In the genomic region with DNA sequence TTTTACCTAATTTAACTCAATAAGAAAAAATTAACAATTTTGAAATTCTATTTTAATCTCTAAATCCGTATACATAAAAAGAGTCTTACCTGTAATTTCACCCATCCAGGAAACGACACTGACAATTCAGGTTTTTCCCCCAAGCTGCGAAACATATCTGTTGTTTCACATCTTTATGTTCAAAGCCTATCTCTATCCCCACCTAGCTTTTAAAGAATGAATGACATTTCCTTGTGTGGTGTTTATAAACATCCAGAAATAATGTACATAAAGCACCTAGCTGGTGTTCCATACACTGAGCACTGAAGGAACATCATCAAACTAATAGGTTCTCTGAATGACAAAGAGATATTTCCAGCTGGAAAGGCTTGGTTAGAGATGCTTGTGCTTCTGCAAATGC, we compare ENCODE assay signal across 15 cellular contexts.
DNase-seq lines count a peak whose midpoint lies in the region; ATAC-seq, FAIRE-seq and TF ChIP-seq lines count a peak whose summit lies in the region.
"Had no signal": no experiment of that assay in that cellular context is flagged by ENCODE, and none has a peak within 500 bp of the region (broad histone marks: within the 10 kb centered on the region; RNA-seq: fewer than 3 reads in every experiment).

No MANE protein-coding gene starts in this region.

- H3K27ac Mint-ChIP-seq in activated CD4-positive, alpha-beta T cell treated with anti-CD3 and anti-CD28 coated beads, Interleukin-2, amount 10 ng/mL, durations not matched to agents 7 days and 5 days, result no peak overlapping the region
- H3K27ac Mint-ChIP-seq: naive thymus-derived CD4-positive, alpha-beta T cell had no signal

- no peaks in the 10 kb centered on the region for H4K20me1 ChIP-seq in HepG2 (ENCODE audit: insufficient read depth, low read length)

- no peaks in the 10 kb centered on the region for H3K36me3 ChIP-seq in ascending aorta
- no peaks in the 10 kb centered on the region for H3K36me3 ChIP-seq in HepG2 (replicated peaks in 1 of 2; ENCODE audit: control insufficient read depth in 1 of 2, insufficient read depth in 2 of 2, low read length in 2 of 2)
- H3K36me3 ChIP-seq in lower lobe of right lung, result no peaks in the 10 kb centered on the region
- H3K36me3 ChIP-seq: sigmoid colon had no signal

- no peak for TF ChIP-seq EP300 in HepG2 (IDR thresholded peaks at IDR 0.05; ENCODE audit: low read depth in 2 of 2, low read length in 2 of 2)
- TF ChIP-seq EP300 in HepG2 (CRISPR knock-in tag; IDR thresholded peaks at IDR 0.05; ENCODE audit: borderline replicate concordance), result no peak

- no peak for FAIRE-seq in HepG2 (lab: Jason Lieb, UNC)
- FAIRE-seq: islet of Langerhans had no signal

- TF ChIP-seq CTCF in LNCaP clone FGC (IDR thresholded peaks at IDR 0.05; ENCODE audit: control insufficient read depth, extremely low read depth, insufficient read depth) (peak; percentile 39), ascending aorta (IDR thresholded peaks at IDR 0.05) (peak in 2 of 3 experiments; percentile 13 to 33), HepG2 (CRISPR knock-in tag; IDR thresholded peaks at IDR 0.05) (peak; percentile 22), lower lobe of right lung (IDR thresholded peaks at IDR 0.05) (no peak)

- no peak overlapping the region for H2AFZ ChIP-seq in HepG2 (ENCODE audit: low read length)

- in situ Hi-C loops in HepG2 (cut with HindIII; ENCODE audit: extremely low pct_ligation_motif_present, low pct_unique_long_range_greater_than_20kb), result no loop called here

- POLR2A ChIA-PET in HepG2 (lab: Yijun Ruan, JAX), result no interaction called here
- POLR2A ChIA-PET in activated CD4-positive, alpha-beta T cell treated with anti-CD3 and anti-CD28 coated beads, Interleukin-2, amount 10 ng/mL, durations not matched to agents 7 days and 5 days (lab: Charles Lee), result no interaction called here

- H3K4me3 Mint-ChIP-seq in activated CD4-positive, alpha-beta T cell treated with anti-CD3 and anti-CD28 coated beads, Interleukin-2, amount 10 ng/mL, durations not matched to agents 7 days and 5 days, result no peak overlapping the region
- H3K4me3 Mint-ChIP-seq: naive thymus-derived CD4-positive, alpha-beta T cell had no signal

- no peak overlapping the region for H3K9ac ChIP-seq in HepG2 (ENCODE audit: insufficient read depth, low read depth, low read length)

- no peak for TF ChIP-seq RAD21 in HepG2 (CRISPR knock-in tag; IDR thresholded peaks at IDR 0.05)

- peaks cover 14% of the 10 kb centered on the region for H3K9me3 Mint-ChIP-seq in activated CD4-positive, alpha-beta T cell treated with anti-CD3 and anti-CD28 coated beads, Interleukin-2, amount 10 ng/mL, durations not matched to agents 7 days and 5 days

- H3K4me2 ChIP-seq in HepG2 (ENCODE audit: low read depth, low read length), result no peak overlapping the region

- TF ChIP-seq POLR2A in HepG2 (IDR thresholded peaks at IDR 0.05; ENCODE audit: insufficient read depth in 1 of 2, low read depth in 2 of 2, low read length in 2 of 2), result no peak

- H3K79me2 ChIP-seq in HepG2 (ENCODE audit: insufficient read depth, low read length), result no peaks in the 10 kb centered on the region

- ATAC-seq in HepG2 (no peak), lower lobe of right lung (no peak)
- ATAC-seq: naive thymus-derived CD4-positive, alpha-beta T cell had no signal

- H3K9me3 ChIP-seq in ascending aorta (no peaks in the 10 kb centered on the region), HepG2 (ENCODE audit: low read length) (peaks cover 62% of the 10 kb centered on the region), lower lobe of right lung (no peaks in the 10 kb centered on the region)
- H3K9me3 ChIP-seq: sigmoid colon, testis had no signal

- H3K27me3 ChIP-seq in ascending aorta, result no peaks in the 10 kb centered on the region
- H3K27me3 ChIP-seq in HepG2 (ENCODE audit: control insufficient read depth in 1 of 2, insufficient read depth in 2 of 2, low read length in 2 of 2), result no peaks in the 10 kb centered on the region
- no peaks in the 10 kb centered on the region for H3K27me3 ChIP-seq in lower lobe of right lung (ENCODE audit: low read depth)
- H3K27me3 ChIP-seq: sigmoid colon, testis had no signal

- WGBS in HepG2 (ENCODE audit: low lambda C conversion rate), result 23% methylated on average over 3 of the region's 3 CpGs

- intact Hi-C loops in ascending aorta (cut with DNase I) (loop anchor here (1.0 kb wide), 1 partner anchor 190 kb away; no protein-coding TSS in a partner anchor), HepG2 (cut with micrococcal nuclease; ENCODE audit: unreplicated experiment) (loop anchor here (2.0 kb wide), 1 partner anchor 198 kb away; no protein-coding TSS in a partner anchor), lower lobe of right lung (cut with DNase I) (no loop called here)

- peak; percentile 0 for DNase-seq in ELR (ENCODE audit: low read depth)
- no peak for DNase-seq in LNCaP clone FGC (ENCODE audit: low read depth)
- no peak for DNase-seq in ascending aorta (ENCODE audit: low spot score in 2 of 2)
- peak; percentile 1 for DNase-seq in HepG2 (ENCODE audit: low spot score)
- no peak for DNase-seq in lower lobe of right lung
- DNase-seq in NCI-H2196 treated with DMSO at 0.1 percent for 48 hours (lab: John Stamatoyannopoulos, UW; ENCODE audit: unreplicated experiment), result no peak
- DNase-seq in activated CD4-positive, alpha-beta T cell treated with anti-CD3 and anti-CD28 coated beads, Interleukin-2, amount 10 ng/mL, durations not matched to agents 7 days and 5 days, result no peak
- no peak for DNase-seq in MV-4-11 (lab: John Stamatoyannopoulos, UW)
- DNase-seq: activated naive CD4-positive, alpha-beta T cell treated with anti-CD3 and anti-CD28 coated beads, Interleukin-2, amount 50 U/mL, for 16 hours; naive thymus-derived CD4-positive, alpha-beta T cell; NCI-H187 treated with DMSO at 0.1 percent for 48 hours; sigmoid colon; T-helper 9 cell; testis had no signal

- no peaks in the 10 kb centered on the region for H3K27me3 Mint-ChIP-seq in activated CD4-positive, alpha-beta T cell treated with anti-CD3 and anti-CD28 coated beads, Interleukin-2, amount 10 ng/mL, durations not matched to agents 7 days and 5 days
- H3K27me3 Mint-ChIP-seq: naive thymus-derived CD4-positive, alpha-beta T cell had no signal

- H3K27ac ChIP-seq in ascending aorta (no peak overlapping the region), HepG2 (ENCODE audit: extremely low read length, insufficient read depth, low read length) (no peak overlapping the region), lower lobe of right lung (no peak overlapping the region)
- H3K27ac ChIP-seq: sigmoid colon, testis had no signal

- CTCF ChIA-PET in HepG2 (lab: Yijun Ruan, JAX; ENCODE audit: low intra/inter-chr PET ratio, low total read pairs), result interaction anchor here (0.7 kb wide), 1 partner anchor 191 kb away, joined by 3 read pairs; no protein-coding TSS in a partner anchor
- CTCF ChIA-PET in activated CD4-positive, alpha-beta T cell treated with anti-CD3 and anti-CD28 coated beads, Interleukin-2, amount 10 ng/mL, durations not matched to agents 7 days and 5 days (lab: Charles Lee), result no interaction called here

- H3K36me3 Mint-ChIP-seq in activated CD4-positive, alpha-beta T cell treated with anti-CD3 and anti-CD28 coated beads, Interleukin-2, amount 10 ng/mL, durations not matched to agents 7 days and 5 days (ENCODE audit: low read depth), result no peaks in the 10 kb centered on the region
- H3K36me3 Mint-ChIP-seq: naive thymus-derived CD4-positive, alpha-beta T cell had no signal

- H3K4me1 Mint-ChIP-seq in activated CD4-positive, alpha-beta T cell treated with anti-CD3 and anti-CD28 coated beads, Interleukin-2, amount 10 ng/mL, durations not matched to agents 7 days and 5 days, result no peaks in the 10 kb centered on the region
- H3K4me1 Mint-ChIP-seq: naive thymus-derived CD4-positive, alpha-beta T cell had no signal

- H3K4me1 ChIP-seq in ascending aorta (no peaks in the 10 kb centered on the region), HepG2 (ENCODE audit: insufficient read depth, low read length) (no peaks in the 10 kb centered on the region), lower lobe of right lung (no peaks in the 10 kb centered on the region)
- H3K4me1 ChIP-seq: sigmoid colon, testis had no signal

- BruUV-seq in HepG2 (replicated peaks; lab: Mats Ljungman, UMichigan), result no TSS peak

- H3K4me3 ChIP-seq in LNCaP clone FGC (ENCODE audit: low read depth, low read length) (no peak overlapping the region), ascending aorta (no peak overlapping the region), HepG2 (replicated peaks in 1 of 3; ENCODE audit: insufficient read depth in 1 of 3, low read depth in 2 of 3, low read length in 3 of 3) (no peak overlapping the region), lower lobe of right lung (no peak overlapping the region)
- H3K4me3 ChIP-seq: sigmoid colon, testis had no signal

TF ChIP-seq in HepG2, 621 proteins besides CTCF, POLR2A, EP300 and RAD21:
- TF ChIP-seq ZNF333 (CRISPR knock-in tag; IDR thresholded peaks at IDR 0.05; ENCODE audit: borderline replicate concordance) (no peak), GATA4 (IDR thresholded peaks at IDR 0.05; ENCODE audit: borderline replicate concordance, low read depth) (no peak), STAG1 (CRISPR knock-in tag; IDR thresholded peaks at IDR 0.05) (peak; percentile 43), JDP2 (CRISPR knock-in tag; IDR thresholded peaks at IDR 0.05; ENCODE audit: borderline replicate concordance) (no peak), CCDC6 (CRISPR knock-in tag; IDR thresholded peaks at IDR 0.05) (no peak)

Comparison
In these comparisons a context has a peak if more than half of its experiments do, and no peak if none do; other contexts are left out.
1. DNase-seq: peak in ELR (single experiment) and HepG2 (single experiment); none in LNCaP clone FGC (single experiment), ascending aorta (0 of 2), lower lobe of right lung (single experiment), NCI-H2196 treated with DMSO at 0.1 percent for 48 hours (single experiment), activated CD4-positive, alpha-beta T cell treated with anti-CD3 and anti-CD28 coated beads, Interleukin-2, amount 10 ng/mL, durations not matched to agents 7 days and 5 days (single experiment) and MV-4-11 (single experiment).